ENCODE assay signal across 1 cellular context in genomic region chr15:39582977-39583585, GRCh38.
TF ChIP-seq lines count a peak whose summit lies in the region.

No MANE protein-coding gene starts in this region.

TF ChIP-seq in GM12878, 131 proteins besides CTCF, POLR2A, EP300 and RAD21 (continued from another document):
- TF ChIP-seq, protein P1, sequence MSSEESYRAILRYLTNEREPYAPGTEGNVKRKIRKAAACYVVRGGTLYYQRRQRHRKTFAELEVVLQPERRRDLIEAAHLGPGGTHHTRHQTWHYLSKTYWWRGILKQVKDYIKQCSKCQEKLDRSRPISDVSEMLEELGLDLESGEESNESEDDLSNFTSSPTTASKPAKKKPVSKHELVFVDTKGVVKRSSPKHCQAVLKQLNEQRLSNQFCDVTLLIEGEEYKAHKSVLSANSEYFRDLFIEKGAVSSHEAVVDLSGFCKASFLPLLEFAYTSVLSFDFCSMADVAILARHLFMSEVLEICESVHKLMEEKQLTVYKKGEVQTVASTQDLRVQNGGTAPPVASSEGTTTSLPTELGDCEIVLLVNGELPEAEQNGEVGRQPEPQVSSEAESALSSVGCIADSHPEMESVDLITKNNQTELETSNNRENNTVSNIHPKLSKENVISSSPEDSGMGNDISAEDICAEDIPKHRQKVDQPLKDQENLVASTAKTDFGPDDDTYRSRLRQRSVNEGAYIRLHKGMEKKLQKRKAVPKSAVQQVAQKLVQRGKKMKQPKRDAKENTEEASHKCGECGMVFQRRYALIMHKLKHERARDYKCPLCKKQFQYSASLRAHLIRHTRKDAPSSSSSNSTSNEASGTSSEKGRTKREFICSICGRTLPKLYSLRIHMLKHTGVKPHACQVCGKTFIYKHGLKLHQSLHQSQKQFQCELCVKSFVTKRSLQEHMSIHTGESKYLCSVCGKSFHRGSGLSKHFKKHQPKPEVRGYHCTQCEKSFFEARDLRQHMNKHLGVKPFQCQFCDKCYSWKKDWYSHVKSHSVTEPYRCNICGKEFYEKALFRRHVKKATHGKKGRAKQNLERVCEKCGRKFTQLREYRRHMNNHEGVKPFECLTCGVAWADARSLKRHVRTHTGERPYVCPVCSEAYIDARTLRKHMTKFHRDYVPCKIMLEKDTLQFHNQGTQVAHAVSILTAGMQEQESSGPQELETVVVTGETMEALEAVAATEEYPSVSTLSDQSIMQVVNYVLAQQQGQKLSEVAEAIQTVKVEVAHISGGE (CRISPR knock-in tag; IDR thresholded peaks at IDR 0.05), result no peak
- TF ChIP-seq JUND (IDR thresholded peaks at IDR 0.05; ENCODE audit: low read depth, low read length) (no peak), POLR2AphosphoS5 (IDR thresholded peaks at IDR 0.05; ENCODE audit: low read length) (no peak), STAT3 (IDR thresholded peaks at IDR 0.05; ENCODE audit: low read depth, low read length) (no peak), CHD2 (IDR thresholded peaks at IDR 0.05; ENCODE audit: borderline replicate concordance, low read depth, low read length) (no peak), CEBPB (IDR thresholded peaks at IDR 0.05; ENCODE audit: borderline replicate concordance in 1 of 2, low read depth in 2 of 2, low read length in 2 of 2) (no peak), GATAD2B (conservative IDR thresholded peaks at IDR 0.05; ENCODE audit: low read depth) (no peak)
